Comparison of ENCODE assay signal across 15 cellular contexts in genomic region chr11:69654001-69654659, GRCh38. TPM values are rescaled to one million over a fixed set of nuclear protein-coding genes. Genes with fewer than 3 reads are reported as not detected.
DNase-seq lines count a peak whose midpoint lies in the region; ATAC-seq and TF ChIP-seq lines count a peak whose summit lies in the region.
"Had no signal": no experiment of that assay in that cellular context is flagged by ENCODE, and none has a peak within 500 bp of the region (broad histone marks: within the 10 kb centered on the region; RNA-seq: fewer than 3 reads in every experiment).

No MANE protein-coding gene starts in this region.

- CTCF ChIA-PET in mammary epithelial cell (lab: Charles Lee; ENCODE audit: low non-redundant PET) = no interaction called here

- intact Hi-C loops in mammary epithelial cell (cut with micrococcal nuclease) = no loop called here
- intact Hi-C loops in spleen (cut with DNase I; ENCODE audit: low total_unique reads) = no loop called here

- H3K9ac ChIP-seq in mammary epithelial cell (ENCODE audit: insufficient read depth, low read length) = no peak overlapping the region

- in situ Hi-C loops in T47D (cut with HindIII; ENCODE audit: low pct_unique_long_range_greater_than_20kb, low sequenced_read_pairs) = loop anchor here (25.0 kb wide), 1 partner anchor 542 kb away; no protein-coding TSS in a partner anchor
- in situ Hi-C loops in mammary epithelial cell (cut with MboI; ENCODE audit: low sequenced_read_pairs in 2 of 2) = loop anchor here in 1 of 2 donors (25.0 kb wide), 1 partner anchor 817 kb away; the partner anchor contains the start of gene CPT1A

- H3K27ac Mint-ChIP-seq in chondrocyte (ENCODE audit: unreplicated experiment) = no peak overlapping the region
- no peak overlapping the region for H3K27ac Mint-ChIP-seq in activated naive CD8-positive, alpha-beta T cell treated with anti-CD3 and anti-CD28 coated beads, Interleukin-2, amount 50 U/mL, for 24 hours
- H3K27ac Mint-ChIP-seq: activated naive CD8-positive, alpha-beta T cell treated with anti-CD3 and anti-CD28 coated beads for 36 hours; immature natural killer cell had no signal

- H3K4me1 ChIP-seq in mammary epithelial cell (ENCODE audit: insufficient read depth, low read length) = no peaks in the 10 kb centered on the region
- H3K4me1 ChIP-seq in spleen = peaks cover 0 to 23% (median 8%) of the 10 kb centered on the region in 6 donors

- H3K27ac ChIP-seq in mammary epithelial cell (ENCODE audit: insufficient read depth, low read depth, low read length) (no peak overlapping the region), spleen (no peak overlapping the region)

- H3K27me3 Mint-ChIP-seq in chondrocyte (ENCODE audit: low read depth) = no peaks in the 10 kb centered on the region
- no peaks in the 10 kb centered on the region for H3K27me3 Mint-ChIP-seq in activated naive CD8-positive, alpha-beta T cell treated with anti-CD3 and anti-CD28 coated beads, Interleukin-2, amount 50 U/mL, for 24 hours
- H3K27me3 Mint-ChIP-seq: activated naive CD8-positive, alpha-beta T cell treated with anti-CD3 and anti-CD28 coated beads for 36 hours; central memory CD8-positive, alpha-beta T cell had no signal

- H3K4me3 Mint-ChIP-seq in chondrocyte (ENCODE audit: unreplicated experiment) = no peak overlapping the region
- H3K4me3 Mint-ChIP-seq in activated naive CD8-positive, alpha-beta T cell treated with anti-CD3 and anti-CD28 coated beads, Interleukin-2, amount 50 U/mL, for 24 hours = no peak overlapping the region
- H3K4me3 Mint-ChIP-seq: activated naive CD8-positive, alpha-beta T cell treated with anti-CD3 and anti-CD28 coated beads for 36 hours; central memory CD8-positive, alpha-beta T cell; immature natural killer cell had no signal

- no TSS peak for BruUV-seq in mammary epithelial cell (replicated peaks; lab: Mats Ljungman, UMichigan)

- H3K79me2 ChIP-seq in mammary epithelial cell (ENCODE audit: insufficient read depth, low read length) = peaks cover 14% of the 10 kb centered on the region

- dilution Hi-C loops in mammary epithelial cell (cut with HindIII; ENCODE audit: low sequenced_read_pairs) = loop anchor here (10.0 to 25.0 kb wide), 2 partner anchors 539 to 717 kb away; no protein-coding TSS in a partner anchor

- peaks cover 11% of the 10 kb centered on the region for H4K20me1 ChIP-seq in mammary epithelial cell (ENCODE audit: insufficient read depth, low read length)

- no peak overlapping the region for H2AFZ ChIP-seq in mammary epithelial cell (ENCODE audit: low read depth, low read length)

- H3K9me3 ChIP-seq in mammary epithelial cell (replicated peaks; ENCODE audit: insufficient read depth, low read length) (no peaks in the 10 kb centered on the region), spleen (no peaks in the 10 kb centered on the region)

- no peaks in the 10 kb centered on the region for H3K9me3 Mint-ChIP-seq in chondrocyte (ENCODE audit: low read depth)
- H3K9me3 Mint-ChIP-seq in activated naive CD8-positive, alpha-beta T cell treated with anti-CD3 and anti-CD28 coated beads, Interleukin-2, amount 50 U/mL, for 24 hours = no peaks in the 10 kb centered on the region
- H3K9me3 Mint-ChIP-seq: activated naive CD8-positive, alpha-beta T cell treated with anti-CD3 and anti-CD28 coated beads for 36 hours; central memory CD8-positive, alpha-beta T cell; immature natural killer cell had no signal

- no peak for TF ChIP-seq CTCF in mammary epithelial cell (conservative IDR thresholded peaks at IDR 0.05 in 1 of 2, IDR thresholded peaks at IDR 0.05 in 1 of 2; ENCODE audit: extremely low read depth in 1 of 2, insufficient read depth in 1 of 2, low read depth in 1 of 2, low read length in 2 of 2)
- no peak for TF ChIP-seq CTCF in chondrocyte (IDR thresholded peaks at IDR 0.05)
- TF ChIP-seq CTCF in spleen (IDR thresholded peaks at IDR 0.05 in 8 of 11, conservative IDR thresholded peaks at IDR 0.05 in 3 of 11) = no peak

- peaks cover 18% of the 10 kb centered on the region for H3K36me3 ChIP-seq in mammary epithelial cell (ENCODE audit: insufficient read depth, low read length)
- peaks cover 0 to 54% (median 38%) of the 10 kb centered on the region in 6 donors for H3K36me3 ChIP-seq in spleen

- WGBS in mammary epithelial cell (ENCODE audit: low coverage, missing lambda C conversion rate) = 77% methylated on average over 11 of the region's 38 CpGs
- 76 to 89% (median 85%) methylated on average over 33 to 38 of the region's 38 CpGs for WGBS in spleen, 5 donors

- peaks cover 14% of the 10 kb centered on the region for H3K36me3 Mint-ChIP-seq in chondrocyte (ENCODE audit: low read depth)
- H3K36me3 Mint-ChIP-seq in activated naive CD8-positive, alpha-beta T cell treated with anti-CD3 and anti-CD28 coated beads, Interleukin-2, amount 50 U/mL, for 24 hours (ENCODE audit: low read depth) = no peaks in the 10 kb centered on the region
- H3K36me3 Mint-ChIP-seq: activated naive CD8-positive, alpha-beta T cell treated with anti-CD3 and anti-CD28 coated beads for 36 hours had no signal

- ATAC-seq in activated naive CD8-positive, alpha-beta T cell treated with anti-CD3 and anti-CD28 coated beads, Interleukin-2, amount 50 U/mL, for 24 hours = no peak
- no peak for ATAC-seq in HG03460 (IDR thresholded peaks at IDR 0.05; ENCODE audit: unreplicated experiment)

- no peak overlapping the region for H3K4me2 ChIP-seq in mammary epithelial cell (ENCODE audit: insufficient read depth, low read depth, low read length)

- DNase-seq in T47D (ENCODE audit: low read depth in 1 of 2, low spot score in 1 of 2) (peak; percentile 65 to 94), mammary epithelial cell (no peak), LHCN-M2 (ENCODE audit: low read depth) (peak; percentile 15), chondrocyte (ENCODE audit: low spot score) (peak; percentile 92), spleen (peak; percentile 74), cortex of kidney (lab: John Stamatoyannopoulos, UW) (no peak)
- no peak for DNase-seq in activated naive CD8-positive, alpha-beta T cell treated with anti-CD3 and anti-CD28 coated beads, Interleukin-2, amount 50 U/mL, for 24 hours
- DNase-seq: activated CD4-positive, CD25-positive, alpha-beta regulatory T cell treated with anti-CD3 and anti-CD28 coated beads, Interleukin-2, amount 50 U/mL, for 72 hours; activated naive CD8-positive, alpha-beta T cell treated with anti-CD3 and anti-CD28 coated beads for 36 hours; immature natural killer cell; NCI-H1105 treated with DMSO at 0.1 percent for 48 hours; SW 1271 had no signal

- peaks cover 2% of the 10 kb centered on the region for H3K4me1 Mint-ChIP-seq in chondrocyte (ENCODE audit: low read depth)
- no peaks in the 10 kb centered on the region for H3K4me1 Mint-ChIP-seq in activated naive CD8-positive, alpha-beta T cell treated with anti-CD3 and anti-CD28 coated beads, Interleukin-2, amount 50 U/mL, for 24 hours
- H3K4me1 Mint-ChIP-seq: activated naive CD8-positive, alpha-beta T cell treated with anti-CD3 and anti-CD28 coated beads for 36 hours; central memory CD8-positive, alpha-beta T cell; immature natural killer cell had no signal

- H3K27me3 ChIP-seq in mammary epithelial cell (ENCODE audit: insufficient read depth, low read length) (no peaks in the 10 kb centered on the region), spleen (replicated peaks in 1 of 7) (no peaks in the 10 kb centered on the region)

- TF ChIP-seq POLR2A in spleen (IDR thresholded peaks at IDR 0.05) = no peak

- H3K4me3 ChIP-seq in mammary epithelial cell (replicated peaks in 1 of 3; ENCODE audit: insufficient read depth in 1 of 3, low read depth in 2 of 3, low read length in 3 of 3) (no peak overlapping the region), spleen (no peak overlapping the region)

RNA-seq across cellular contexts. Expression of gene CCND1, which starts 13.2 kb away (rescaled TPM):
- 100 to 1,000 TPM; 358 to 706 TPM for total RNA-seq in mammary epithelial cell
- polyA plus RNA-seq in mammary epithelial cell = 244 TPM
- 376 TPM for polyA minus RNA-seq in mammary epithelial cell
- total RNA-seq in LHCN-M2 (2014; rRNA removed) = 684 and 770 TPM in 2 replicates
- polyA plus RNA-seq in LHCN-M2 (2012) = 727 TPM
- 129 to 300 TPM (median 130 TPM) in 3 replicates for total RNA-seq in chondrocyte
- 10 to 100 TPM; 14.3 to 96.6 (median 60.5) TPM for total RNA-seq in spleen
- polyA plus RNA-seq in spleen = 10 to 100 TPM in 1 of 3 donors, 1 to 10 TPM in 2; 4.3 to 22.7 (median 6.4) TPM

RNA-seq across cellular contexts. Expression of gene LTO1, which starts 21.0 kb away (rescaled TPM):
- total RNA-seq in mammary epithelial cell (10 to 100 TPM; 20.2 to 34.4 TPM), LHCN-M2 (2014; rRNA removed) (16.8 and 21.9 TPM in 2 replicates), chondrocyte (15.5 to 21.9 TPM (median 16.2 TPM) in 3 replicates), spleen (10 to 100 TPM; 21.0 to 41.4 (median 31.3) TPM)
- polyA plus RNA-seq in mammary epithelial cell (15.9 TPM), spleen (10 to 100 TPM; 17.5 to 32.3 (median 30.8) TPM)
- 8.8 TPM for polyA minus RNA-seq in mammary epithelial cell
- 17.9 TPM for polyA plus RNA-seq in LHCN-M2 (2012)

RNA-seq across cellular contexts. Expression of gene FGF19, which starts 49.7 kb away (rescaled TPM):
- total RNA-seq in mammary epithelial cell (under 1 TPM in 1 of 2 donors, not detected in 1; 0.35 TPM), LHCN-M2 (2014; rRNA removed) (0.11 TPM in 1 of 2 replicates, not detected in the other), chondrocyte (not detected in 3 replicates), spleen (not detected)
- polyA plus RNA-seq in mammary epithelial cell (0.02 TPM), spleen (not detected)
- polyA minus RNA-seq in mammary epithelial cell = not detected
- polyA plus RNA-seq in LHCN-M2 (2012) = not detected
- total RNA-seq: activated naive CD8-positive, alpha-beta T cell treated with anti-CD3 and anti-CD28 coated beads for 36 hours; temporal lobe had no signal
- polyA plus RNA-seq: immature natural killer cell had no signal

Comparison
In these comparisons a context has a peak if more than half of its experiments do, and no peak if none do; other contexts are left out.
1. DNase-seq: peak in T47D (2 of 2), LHCN-M2 (single experiment), chondrocyte (single experiment) and spleen (single experiment); none in mammary epithelial cell (single experiment), activated naive CD8-positive, alpha-beta T cell treated with anti-CD3 and anti-CD28 coated beads, Interleukin-2, amount 50 U/mL, for 24 hours (single experiment) and cortex of kidney (single experiment).